Comparison of ENCODE assay signal across 17 cellular contexts in the genomic region with DNA sequence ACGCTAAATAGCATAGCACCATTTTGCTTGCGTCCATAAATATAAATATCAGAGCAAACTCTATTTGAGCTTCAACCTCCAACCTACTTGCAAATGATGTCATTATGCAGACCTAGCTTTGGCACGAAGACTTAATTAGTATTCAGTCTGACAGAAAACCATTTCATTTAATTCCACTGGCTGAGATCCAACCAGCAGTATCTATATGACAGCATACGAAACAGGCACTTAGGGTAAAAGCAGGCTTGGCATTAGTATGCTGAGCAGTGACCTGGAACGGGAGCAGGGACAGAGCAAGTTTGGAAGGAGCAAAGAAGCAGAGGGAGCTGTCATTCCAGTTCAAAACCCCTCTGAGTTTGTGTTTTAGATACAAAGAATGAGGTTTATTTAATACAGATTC.
DNase-seq lines count a peak whose midpoint lies in the region; ATAC-seq and TF ChIP-seq lines count a peak whose summit lies in the region.
"Had no signal": no experiment of that assay in that cellular context is flagged by ENCODE, and none has a peak within 500 bp of the region (broad histone marks: within the 10 kb centered on the region; RNA-seq: fewer than 3 reads in every experiment).

No MANE protein-coding gene starts in this region.

- no peaks in the 10 kb centered on the region for H3K27me3 ChIP-seq in A673 (replicated peaks; ENCODE audit: insufficient read depth, low read depth, low read length, poor library complexity)
- H3K27me3 ChIP-seq: BLaER1 treated with 17β-estradiol and CSF1 and Interleukin-3, amounts not matched to agents 10 nM and 100 nM; cardiac muscle cell; neutrophil had no signal

- BruUV-seq in A673 (replicated peaks; lab: Mats Ljungman, UMichigan), result no TSS peak

- intact Hi-C loops in A673 (cut with micrococcal nuclease; ENCODE audit: unreplicated experiment), result no loop called here

- no peaks in the 10 kb centered on the region for H3K36me3 Mint-ChIP-seq in activated T-cell treated with anti-CD3 and anti-CD28 coated beads, Interleukin-2, amount 50 U/mL, for 4 hours (ENCODE audit: insufficient read depth)

- no peaks in the 10 kb centered on the region for H3K9me3 ChIP-seq in A673 (ENCODE audit: low read depth, low read length, poor library complexity, severe bottlenecking)
- H3K9me3 ChIP-seq: BLaER1 treated with 17β-estradiol and CSF1 and Interleukin-3, amounts not matched to agents 10 nM and 100 nM; neutrophil had no signal

- TF ChIP-seq CTCF in A673 (conservative IDR thresholded peaks at IDR 0.05; ENCODE audit: low read depth, low read length), result no peak

- no peak for ATAC-seq in activated T-cell treated with anti-CD3 and anti-CD28 coated beads, Interleukin-2, amount 50 U/mL, for 4 hours
- ATAC-seq: activated CD8-positive, alpha-beta T cell treated with anti-CD3 and anti-CD28 coated beads, Interleukin-2, amount 10 ng/mL, durations not matched to agents 7 days and 5 days; activated naive CD8-positive, alpha-beta T cell treated with anti-CD3 and anti-CD28 coated beads, Interleukin-2, amount 50 U/mL, for 24 hours; left cardiac atrium had no signal

- CTCF ChIA-PET in A673 (lab: Charles Lee), result interaction anchor here (0.7 kb wide), 1 partner anchor 87 kb away, joined by 4 read pairs; no protein-coding TSS in a partner anchor

- peak; percentile 83 for DNase-seq in A673 (ENCODE audit: low spot score)
- DNase-seq in NCI-H2029 (lab: John Stamatoyannopoulos, UW), result peak; percentile 75
- peak; percentile 32 for DNase-seq in NCI-H82 treated with DMSO at 0.1 percent for 48 hours (lab: John Stamatoyannopoulos, UW; ENCODE audit: unreplicated experiment)
- DNase-seq in iPS-NIHi11 (ENCODE audit: low spot score), result peak; percentile 28
- DNase-seq in activated CD4-positive, CD25-positive, alpha-beta regulatory T cell (lab: John Stamatoyannopoulos, UW), result no peak
- DNase-seq in activated T-cell treated with anti-CD3 and anti-CD28 coated beads, Interleukin-2, amount 50 U/mL, for 4 hours, result no peak
- no peak for DNase-seq in cerebellum (ENCODE audit: low spot score)
- DNase-seq in HuH-7 (ENCODE audit: low spot score), result no peak
- DNase-seq: activated CD8-positive, alpha-beta T cell treated with anti-CD3 and anti-CD28 coated beads, Interleukin-2, amount 10 ng/mL, durations not matched to agents 7 days and 5 days; activated naive CD8-positive, alpha-beta T cell treated with anti-CD3 and anti-CD28 coated beads, Interleukin-2, amount 50 U/mL, for 24 hours; left cardiac atrium; NCI-H187 treated with DMSO at 0.1 percent for 48 hours; stimulated activated CD4-positive, alpha-beta T cell treated with anti-CD3 and anti-CD28 coated beads, Interleukin-12 subunit alpha, Interleukin-12 subunit beta, amount 100 ng/mL, for 4 hours had no signal

- peaks cover 8% of the 10 kb centered on the region for H3K9me3 Mint-ChIP-seq in activated T-cell treated with anti-CD3 and anti-CD28 coated beads, Interleukin-2, amount 50 U/mL, for 4 hours
- H3K9me3 Mint-ChIP-seq: T-helper 1 cell treated with Interleukin-12 subunit alpha and Interleukin-12 subunit beta and Interleukin-4 antibody, amounts not matched to agents 30 μg/mL and 1 μg/mL, for 36 hours had no signal

- no peaks in the 10 kb centered on the region for H3K36me3 ChIP-seq in A673 (ENCODE audit: insufficient read depth, low read length, poor library complexity, severe bottlenecking)
- H3K36me3 ChIP-seq: BLaER1 treated with 17β-estradiol and CSF1 and Interleukin-3, amounts not matched to agents 10 nM and 100 nM; cardiac muscle cell; neutrophil had no signal

- H3K4me1 ChIP-seq in A673 (ENCODE audit: insufficient read depth, low read length, poor library complexity, severe bottlenecking), result peaks cover 12% of the 10 kb centered on the region
- H3K4me1 ChIP-seq: BLaER1 treated with 17β-estradiol and CSF1 and Interleukin-3, amounts not matched to agents 10 nM and 100 nM had no signal

- POLR2A ChIA-PET in A673 (lab: Charles Lee; ENCODE audit: low non-redundant PET), result interaction anchor here (0.7 kb wide), 1 partner anchor 22 kb away, joined by 4 read pairs; no protein-coding TSS in a partner anchor

- no peaks in the 10 kb centered on the region for H3K27me3 Mint-ChIP-seq in activated T-cell treated with anti-CD3 and anti-CD28 coated beads, Interleukin-2, amount 50 U/mL, for 4 hours (ENCODE audit: low read depth)
- H3K27me3 Mint-ChIP-seq: activated naive CD8-positive, alpha-beta T cell treated with anti-CD3 and anti-CD28 coated beads, Interleukin-2, amount 50 U/mL, for 24 hours had no signal

- no peak overlapping the region for H3K4me3 Mint-ChIP-seq in activated T-cell treated with anti-CD3 and anti-CD28 coated beads, Interleukin-2, amount 50 U/mL, for 4 hours
- H3K4me3 Mint-ChIP-seq: activated CD8-positive, alpha-beta T cell treated with anti-CD3 and anti-CD28 coated beads, Interleukin-2, amount 10 ng/mL, durations not matched to agents 7 days and 5 days; activated naive CD8-positive, alpha-beta T cell treated with anti-CD3 and anti-CD28 coated beads, Interleukin-2, amount 50 U/mL, for 24 hours; T-helper 1 cell treated with Interleukin-12 subunit alpha and Interleukin-12 subunit beta and Interleukin-4 antibody, amounts not matched to agents 30 μg/mL and 1 μg/mL, for 36 hours had no signal

- H3K4me1 Mint-ChIP-seq in activated T-cell treated with anti-CD3 and anti-CD28 coated beads, Interleukin-2, amount 50 U/mL, for 4 hours (ENCODE audit: low read depth), result no peaks in the 10 kb centered on the region
- H3K4me1 Mint-ChIP-seq: activated naive CD8-positive, alpha-beta T cell treated with anti-CD3 and anti-CD28 coated beads, Interleukin-2, amount 50 U/mL, for 24 hours had no signal

- H3K27ac ChIP-seq in A673 (ENCODE audit: low read depth, low read length, poor library complexity, severe bottlenecking), result no peak overlapping the region
- H3K27ac ChIP-seq: BLaER1 treated with 17β-estradiol and CSF1 and Interleukin-3, amounts not matched to agents 10 nM and 100 nM; cardiac muscle cell; neutrophil had no signal

- no peak overlapping the region for H3K4me3 ChIP-seq in A673 (ENCODE audit: low read depth, low read length, poor library complexity, severe bottlenecking)
- H3K4me3 ChIP-seq: BLaER1 treated with 17β-estradiol and CSF1 and Interleukin-3, amounts not matched to agents 10 nM and 100 nM; cardiac muscle cell had no signal

Comparison
In these comparisons a context has a peak if more than half of its experiments do, and no peak if none do; other contexts are left out.
1. DNase-seq: peak in A673 (single experiment), NCI-H2029 (single experiment), NCI-H82 treated with DMSO at 0.1 percent for 48 hours (single experiment) and iPS-NIHi11 (single experiment); none in activated CD4-positive, CD25-positive, alpha-beta regulatory T cell (0 of 4), activated T-cell treated with anti-CD3 and anti-CD28 coated beads, Interleukin-2, amount 50 U/mL, for 4 hours (single experiment), cerebellum (single experiment) and HuH-7 (single experiment).